In genomic region chr14:91417134-91417982, GRCh38 we compare ENCODE assay signal across 9 cellular contexts. TPM values are rescaled to one million over a fixed set of nuclear protein-coding genes. Genes with fewer than 3 reads are reported as not detected.
DNase-seq lines count a peak whose midpoint lies in the region; ATAC-seq, FAIRE-seq and TF ChIP-seq lines count a peak whose summit lies in the region.
"Had no signal": no experiment of that assay in that cellular context is flagged by ENCODE, and none has a peak within 500 bp of the region (broad histone marks: within the 10 kb centered on the region; RNA-seq: fewer than 3 reads in every experiment).

CCDC88C (minus strand) TSS chr14:91417820; CDS start chr14:91417690, 130 bp downstream.

- H3K36me3 Mint-ChIP-seq in activated T-cell treated with anti-CD3 and anti-CD28 coated beads, Interleukin-2, amount 50 U/mL, for 24 hours (ENCODE audit: low read depth): peaks cover 45% of the 10 kb centered on the region
- H3K36me3 Mint-ChIP-seq in natural killer cell treated with Interleukin-12 subunit alpha and Interleukin-12 subunit beta and Interleukin-15 and Interleukin-18, amount 100 ng/mL, for 72 hours: peaks cover 22% of the 10 kb centered on the region

- no peaks in the 10 kb centered on the region for H3K27me3 Mint-ChIP-seq in activated T-cell treated with anti-CD3 and anti-CD28 coated beads, Interleukin-2, amount 50 U/mL, for 24 hours
- H3K27me3 Mint-ChIP-seq in natural killer cell treated with Interleukin-12 subunit alpha and Interleukin-12 subunit beta and Interleukin-15 and Interleukin-18, amount 100 ng/mL, for 72 hours: peaks cover 0 to 5% of the 10 kb centered on the region in 2 donors

- H3K9me3 ChIP-seq in BLaER1 (no peaks in the 10 kb centered on the region), NT2/D1 (ENCODE audit: insufficient read depth, low read length) (no peaks in the 10 kb centered on the region), fibroblast of lung (ENCODE audit: control insufficient read depth, insufficient read depth, low read depth, low read length) (no peaks in the 10 kb centered on the region), suprapubic skin (no peaks in the 10 kb centered on the region)

- H3K4me1 ChIP-seq in BLaER1: peaks cover 58% of the 10 kb centered on the region
- no peaks in the 10 kb centered on the region for H3K4me1 ChIP-seq in NT2/D1 (ENCODE audit: insufficient read depth, insufficient read length)
- H3K4me1 ChIP-seq in fibroblast of lung (ENCODE audit: control insufficient read depth, extremely low read depth, insufficient read depth, low read length): no peaks in the 10 kb centered on the region
- H3K4me1 ChIP-seq in suprapubic skin: peaks cover 35% of the 10 kb centered on the region

- H3K4me2 ChIP-seq in BLaER1 (peak within 1 kb of the TSS; percentile 84), fibroblast of lung (ENCODE audit: extremely low read depth, insufficient read depth, low read length) (peak within 1 kb of the TSS; percentile 44)

- no peak for FAIRE-seq in GM19239 (lab: Jason Lieb, UNC)
- FAIRE-seq: TTC549 had no signal

- ATAC-seq in HG03442 (IDR thresholded peaks at IDR 0.05; ENCODE audit: unreplicated experiment): peak; percentile 42
- ATAC-seq in natural killer cell treated with Interleukin-12 subunit alpha and Interleukin-12 subunit beta and Interleukin-15 and Interleukin-18, amount 100 ng/mL, for 72 hours: peak; percentile 81 to 87

- peak; percentile 56 for DNase-seq in GM19239 (ENCODE audit: insufficient read length, low spot score)
- DNase-seq in NT2/D1 (ENCODE audit: low read depth, low spot score): no peak
- peak; percentile 90 for DNase-seq in activated T-cell treated with anti-CD3 and anti-CD28 coated beads, Interleukin-2, amount 50 U/mL, for 24 hours
- DNase-seq in fibroblast of lung (ENCODE audit: low read depth in 2 of 2): peak in 1 of 2 donors; percentile 20
- peak; percentile 84 for DNase-seq in natural killer cell treated with Interleukin-12 subunit alpha and Interleukin-12 subunit beta and Interleukin-15 and Interleukin-18, amount 100 ng/mL, for 72 hours (ENCODE audit: low spot score)
- peak in 1 of 2 donors; percentile 74 for DNase-seq in suprapubic skin (ENCODE audit: low spot score in 2 of 2)

- no peaks in the 10 kb centered on the region for H3K9me3 Mint-ChIP-seq in activated T-cell treated with anti-CD3 and anti-CD28 coated beads, Interleukin-2, amount 50 U/mL, for 24 hours
- H3K9me3 Mint-ChIP-seq in natural killer cell treated with Interleukin-12 subunit alpha and Interleukin-12 subunit beta and Interleukin-15 and Interleukin-18, amount 100 ng/mL, for 72 hours: no peaks in the 10 kb centered on the region

- no peak for TF ChIP-seq POLR2A in suprapubic skin (IDR thresholded peaks at IDR 0.05)

- H3K27ac Mint-ChIP-seq in activated T-cell treated with anti-CD3 and anti-CD28 coated beads, Interleukin-2, amount 50 U/mL, for 24 hours: peak within 1 kb of the TSS; percentile 97
- peak within 1 kb of the TSS; percentile 95 for H3K27ac Mint-ChIP-seq in natural killer cell treated with Interleukin-12 subunit alpha and Interleukin-12 subunit beta and Interleukin-15 and Interleukin-18, amount 100 ng/mL, for 72 hours

- H3K4me3 ChIP-seq in BLaER1: peak within 1 kb of the TSS; percentile 98
- H3K4me3 ChIP-seq in NT2/D1 (ENCODE audit: insufficient read length, low read depth): peak within 1 kb of the TSS; percentile 63
- peak within 1 kb of the TSS in 3 of 4 experiments; percentile 4 to 31 (median 20) for H3K4me3 ChIP-seq in fibroblast of lung (replicated peaks in 1 of 4; ENCODE audit: control extremely low read depth in 1 of 4, insufficient read depth in 1 of 4, low read depth in 3 of 4, low read length in 4 of 4)
- H3K4me3 ChIP-seq in suprapubic skin: peak within 1 kb of the TSS; percentile 65

- H3K4me1 Mint-ChIP-seq in activated T-cell treated with anti-CD3 and anti-CD28 coated beads, Interleukin-2, amount 50 U/mL, for 24 hours (ENCODE audit: low read depth): peaks cover 51% of the 10 kb centered on the region
- peaks cover 41 to 50% of the 10 kb centered on the region in 2 donors for H3K4me1 Mint-ChIP-seq in natural killer cell treated with Interleukin-12 subunit alpha and Interleukin-12 subunit beta and Interleukin-15 and Interleukin-18, amount 100 ng/mL, for 72 hours (ENCODE audit: low read depth in 2 of 2)

- H3K27me3 ChIP-seq in BLaER1 (no peaks in the 10 kb centered on the region), NT2/D1 (ENCODE audit: insufficient read depth, insufficient read length) (no peaks in the 10 kb centered on the region), fibroblast of lung (ENCODE audit: control insufficient read depth, insufficient read depth, low read length) (peaks cover 13% of the 10 kb centered on the region), suprapubic skin (no peaks in the 10 kb centered on the region)

- H3K4me3 Mint-ChIP-seq in activated T-cell treated with anti-CD3 and anti-CD28 coated beads, Interleukin-2, amount 50 U/mL, for 24 hours: peak within 1 kb of the TSS; percentile 87
- peak within 1 kb of the TSS; percentile 97 for H3K4me3 Mint-ChIP-seq in natural killer cell treated with Interleukin-12 subunit alpha and Interleukin-12 subunit beta and Interleukin-15 and Interleukin-18, amount 100 ng/mL, for 72 hours

- no peaks in the 10 kb centered on the region for H3K79me2 ChIP-seq in fibroblast of lung (ENCODE audit: control insufficient read depth, insufficient read depth, low read length)

- TF ChIP-seq EP300 in suprapubic skin (IDR thresholded peaks at IDR 0.05): no peak

- 0% methylated on average over 8 of the region's 102 CpGs for WGBS in suprapubic skin

- H4K20me1 ChIP-seq in BLaER1: peaks cover 38% of the 10 kb centered on the region
- no peaks in the 10 kb centered on the region for H4K20me1 ChIP-seq in fibroblast of lung (ENCODE audit: control insufficient read depth, extremely low read depth, insufficient read depth, low read length)

- no peak for TF ChIP-seq CTCF in fibroblast of lung (conservative IDR thresholded peaks at IDR 0.05 in 1 of 2, IDR thresholded peaks at IDR 0.05 in 1 of 2; ENCODE audit: low read depth in 1 of 2, low read length in 2 of 2)
- TF ChIP-seq CTCF in suprapubic skin (IDR thresholded peaks at IDR 0.05): no peak

- H2AFZ ChIP-seq in fibroblast of lung (ENCODE audit: low read length): no peak within 1 kb of the TSS

- peaks cover 21% of the 10 kb centered on the region for H3K36me3 ChIP-seq in BLaER1
- H3K36me3 ChIP-seq in NT2/D1 (ENCODE audit: insufficient read depth, insufficient read length, low read length): peaks cover 10% of the 10 kb centered on the region
- no peaks in the 10 kb centered on the region for H3K36me3 ChIP-seq in fibroblast of lung (ENCODE audit: control insufficient read depth, insufficient read depth, low read length)
- no peaks in the 10 kb centered on the region for H3K36me3 ChIP-seq in suprapubic skin

- peak within 1 kb of the TSS; percentile 95 for H3K27ac ChIP-seq in BLaER1
- H3K27ac ChIP-seq in fibroblast of lung (ENCODE audit: insufficient read depth, low read length): no peak within 1 kb of the TSS
- peak within 1 kb of the TSS; percentile 19 for H3K27ac ChIP-seq in suprapubic skin

- H3K9ac ChIP-seq in BLaER1 (peak within 1 kb of the TSS; percentile 95), NT2/D1 (ENCODE audit: insufficient read length, low read depth) (peak within 1 kb of the TSS; percentile 82), fibroblast of lung (ENCODE audit: insufficient read depth, low read length) (no peak within 1 kb of the TSS)

RNA-seq across cellular contexts. Expression of gene CCDC88C, which starts in this region (rescaled TPM):
- 0.17 and 0.51 TPM in 2 replicates for total RNA-seq in fibroblast of lung
- polyA plus RNA-seq in fibroblast of lung: 0.02 and 0.12 TPM in 2 replicates
- 0.33 TPM in 1 of 2 replicates, not detected in the other for polyA plus RNA-seq in fibroblast of lung (2012)
- not detected in 2 replicates for polyA minus RNA-seq in fibroblast of lung (ENCODE audit: low replicate concordance)
- total RNA-seq in natural killer cell treated with Interleukin-12 subunit alpha and Interleukin-12 subunit beta and Interleukin-15 and Interleukin-18, amount 100 ng/mL, for 72 hours: 100 to 1,000 TPM; 103 to 175 TPM
- 10 to 100 TPM; 16.6 to 25.0 (median 22.8) TPM for total RNA-seq in suprapubic skin

Comparison
In these comparisons a context has a peak if more than half of its experiments do, and no peak if none do; other contexts are left out.
1. RNA of gene CCDC88C (total RNA-seq): 103 to 175 TPM in natural killer cell treated with Interleukin-12 subunit alpha and Interleukin-12 subunit beta and Interleukin-15 and Interleukin-18, amount 100 ng/mL, for 72 hours and 16.6 to 25.0 TPM in suprapubic skin; 0.17 to 0.51 TPM in fibroblast of lung; every median in the first group is over 10 times any median in the second.
2. H3K4me3 ChIP-seq: peak in every context shown above with its lines; median percentile 98 in BLaER1; 65 in suprapubic skin; 63 in NT2/D1; 20 in fibroblast of lung.